In the genomic region with DNA sequence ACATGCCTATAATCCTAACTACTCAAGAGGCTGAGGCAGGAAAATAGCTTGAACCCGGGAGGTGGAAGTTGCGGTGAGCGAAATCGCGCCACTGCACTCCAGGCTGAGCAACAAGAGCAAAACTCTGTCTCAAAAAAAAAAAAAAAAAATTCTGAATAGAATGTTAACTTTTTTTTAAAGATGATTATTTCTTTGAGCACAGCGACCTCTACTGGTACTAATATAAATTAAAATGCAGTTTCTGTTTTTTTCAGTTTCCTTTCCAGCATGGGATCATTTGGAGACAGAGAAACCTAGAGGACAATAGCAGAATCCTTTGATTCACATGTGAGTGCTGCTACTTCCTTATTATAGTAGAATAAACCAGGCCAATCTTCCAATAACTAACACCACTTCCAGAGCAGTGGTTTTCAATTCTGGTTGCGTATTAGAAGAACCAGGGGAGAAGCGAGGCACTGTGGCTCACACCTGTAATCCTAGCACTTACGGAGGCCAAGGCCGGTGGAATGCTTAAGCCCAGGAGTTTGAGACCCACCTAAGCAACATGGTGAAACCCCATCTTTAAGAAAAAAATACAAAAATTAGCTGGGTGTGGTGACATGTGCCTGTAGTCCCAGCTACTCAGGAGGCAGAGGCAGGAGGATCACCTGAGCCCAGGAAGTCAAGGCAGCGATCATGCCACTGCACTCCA, we compare ENCODE assay signal across 8 cellular contexts. TPM values are rescaled to one million over a fixed set of nuclear protein-coding genes. Genes with fewer than 3 reads are reported as not detected.
DNase-seq lines count a peak whose midpoint lies in the region; ATAC-seq and TF ChIP-seq lines count a peak whose summit lies in the region.

No MANE protein-coding gene starts in this region.

- peaks cover 45% of the 10 kb centered on the region for H3K36me3 Mint-ChIP-seq in activated T-cell treated with anti-CD3 and anti-CD28 coated beads, Interleukin-2, amount 50 U/mL, for 4 hours (ENCODE audit: insufficient read depth)

- TF ChIP-seq CTCF in retinal pigment epithelial cell (conservative IDR thresholded peaks at IDR 0.05; ENCODE audit: low read depth, low read length), result peak; percentile 15

- no peak overlapping the region for H3K4me3 Mint-ChIP-seq in activated T-cell treated with anti-CD3 and anti-CD28 coated beads, Interleukin-2, amount 50 U/mL, for 4 hours

- H3K4me3 ChIP-seq in retinal pigment epithelial cell (ENCODE audit: low read length), result no peak overlapping the region

- ATAC-seq in activated T-cell treated with anti-CD3 and anti-CD28 coated beads, Interleukin-2, amount 50 U/mL, for 4 hours, result peak; percentile 14 to 20

- H3K9me3 Mint-ChIP-seq in activated T-cell treated with anti-CD3 and anti-CD28 coated beads, Interleukin-2, amount 50 U/mL, for 4 hours, result no peaks in the 10 kb centered on the region

- H3K27me3 Mint-ChIP-seq in activated T-cell treated with anti-CD3 and anti-CD28 coated beads, Interleukin-2, amount 50 U/mL, for 4 hours (ENCODE audit: low read depth), result no peaks in the 10 kb centered on the region

- DNase-seq in NCI-H2107 treated with DMSO at 0.1 percent for 48 hours (lab: John Stamatoyannopoulos, UW; ENCODE audit: unreplicated experiment) (peak; percentile 41), NCI-H2107 (lab: John Stamatoyannopoulos, UW) (no peak), NCI-H1048 (lab: John Stamatoyannopoulos, UW) (peak; percentile 3), glomerular endothelial cell (ENCODE audit: extremely low read depth, low read depth, low spot score) (peak; percentile 47), retinal pigment epithelial cell (ENCODE audit: low read depth) (no peak), COLO668 (lab: John Stamatoyannopoulos, UW; ENCODE audit: unreplicated experiment) (no peak), anterior cingulate cortex (lab: John Stamatoyannopoulos, UW) (no peak)
- DNase-seq in activated T-cell treated with anti-CD3 and anti-CD28 coated beads, Interleukin-2, amount 50 U/mL, for 4 hours, result no peak

- H3K4me1 Mint-ChIP-seq in activated T-cell treated with anti-CD3 and anti-CD28 coated beads, Interleukin-2, amount 50 U/mL, for 4 hours (ENCODE audit: low read depth), result peaks cover 46% of the 10 kb centered on the region

RNA-seq across cellular contexts. Expression of a gene that starts 10.2 kb away (rescaled TPM):
- 100 to 1,000 TPM; 431 to 454 (median 451) TPM for total RNA-seq in activated T-cell treated with anti-CD3 and anti-CD28 coated beads, Interleukin-2, amount 50 U/mL, for 4 hours
- total RNA-seq in glomerular endothelial cell, result 86.9 and 97.4 TPM in 2 replicates

RNA-seq across cellular contexts. Expression of a gene that starts 37.0 kb away (rescaled TPM):
- total RNA-seq in activated T-cell treated with anti-CD3 and anti-CD28 coated beads, Interleukin-2, amount 50 U/mL, for 4 hours, result 10 to 100 TPM; 34.2 to 45.7 (median 39.3) TPM
- 5.0 and 5.2 TPM in 2 replicates for total RNA-seq in glomerular endothelial cell

Comparison
In these comparisons a context has a peak if more than half of its experiments do, and no peak if none do; other contexts are left out.
1. DNase-seq: peak in NCI-H2107 treated with DMSO at 0.1 percent for 48 hours (single experiment), NCI-H1048 (single experiment) and glomerular endothelial cell (single experiment); none in NCI-H2107 (single experiment), activated T-cell treated with anti-CD3 and anti-CD28 coated beads, Interleukin-2, amount 50 U/mL, for 4 hours (single experiment), retinal pigment epithelial cell (single experiment), COLO668 (single experiment) and anterior cingulate cortex (0 of 58).